ENCODE assay signal across 21 cellular contexts in the genomic region with DNA sequence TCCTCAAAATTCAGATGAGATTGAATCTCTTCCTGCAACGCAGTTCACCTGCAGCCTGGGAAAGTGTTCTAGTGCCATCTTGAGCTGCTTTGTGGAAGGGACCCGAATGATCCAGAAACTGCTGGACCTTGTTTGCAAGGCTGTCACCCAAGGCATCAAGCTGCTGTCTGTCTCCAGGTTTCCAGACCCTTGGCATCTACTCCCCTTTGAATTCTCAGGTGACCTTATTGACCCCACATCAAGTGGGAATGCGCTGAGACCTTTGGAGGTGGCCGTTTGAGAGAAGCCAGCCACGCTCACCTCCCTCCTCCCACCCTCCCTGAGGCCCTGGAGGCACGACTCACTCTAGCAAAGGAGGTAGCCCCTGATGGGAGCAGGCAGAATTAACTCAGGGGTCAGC.
DNase-seq lines count a peak whose midpoint lies in the region; ATAC-seq, FAIRE-seq and TF ChIP-seq lines count a peak whose summit lies in the region.
"Had no signal": no experiment of that assay in that cellular context is flagged by ENCODE, and none has a peak within 500 bp of the region (broad histone marks: within the 10 kb centered on the region; RNA-seq: fewer than 3 reads in every experiment).

No MANE protein-coding gene starts in this region.

- peak; percentile 86 for FAIRE-seq in HTR-8/SVneo (lab: Jason Lieb, UNC)
- no peak for FAIRE-seq in GM12891 (lab: Jason Lieb, UNC)

- DNase-seq in DMS 273 (lab: John Stamatoyannopoulos, UW; ENCODE audit: unreplicated experiment), result peak; percentile 68
- DNase-seq in DMS 273 treated with DMSO at 0.1 percent for 48 hours (lab: John Stamatoyannopoulos, UW), result no peak
- no peak for DNase-seq in HTR-8/SVneo (ENCODE audit: insufficient read length, low spot score)
- no peak for DNase-seq in GM12891 (ENCODE audit: insufficient read length, low spot score)
- DNase-seq: activated CD4-positive, alpha-beta T cell treated with anti-CD3 and anti-CD28 coated beads for 1 hour; activated effector memory CD4-positive, alpha-beta T cell treated with anti-CD3 and anti-CD28 coated beads, Interleukin-2, amount 50 U/mL, for 16 hours; aorta; cortex of kidney; lower lobe of right lung; natural killer cell; NCI-H1436 treated with DMSO at 0.1 percent for 48 hours; stimulated activated CD4-positive, alpha-beta T cell treated with anti-CD3 and anti-CD28 coated beads, Interleukin-15, amount 100 ng/mL, for 24 hours; stimulated activated naive CD8-positive, alpha-beta T cell treated with anti-CD3 and anti-CD28 coated beads, Interleukin-15, amount 100 ng/mL, for 72 hours had no signal

- no peaks in the 10 kb centered on the region for H3K4me1 ChIP-seq in mesodermal cell (ENCODE audit: control insufficient read depth, insufficient read depth, low read length, poor library complexity, severe bottlenecking)
- H3K4me1 ChIP-seq: gastroesophageal sphincter, lower lobe of right lung had no signal

- no peaks in the 10 kb centered on the region for H3K9me3 ChIP-seq in mesodermal cell (ENCODE audit: control insufficient read depth, low read length)
- H3K9me3 ChIP-seq: BLaER1 treated with 17β-estradiol and CSF1 and Interleukin-3, amounts not matched to agents 10 nM and 100 nM; gastroesophageal sphincter; lower lobe of right lung had no signal

- no peak for TF ChIP-seq POLR2A in GM12891 (IDR thresholded peaks at IDR 0.05; ENCODE audit: low read depth, low read length)

- ATAC-seq in GM19035 (IDR thresholded peaks at IDR 0.05; ENCODE audit: unreplicated experiment) (no peak), GM21526 (IDR thresholded peaks at IDR 0.05; ENCODE audit: low FRiP score, unreplicated experiment) (no peak)
- ATAC-seq: gastroesophageal sphincter; lower lobe of right lung; natural killer cell; stimulated activated naive CD8-positive, alpha-beta T cell treated with anti-CD3 and anti-CD28 coated beads, Interleukin-15, amount 100 ng/mL, for 72 hours had no signal

- no peak overlapping the region for H3K27ac ChIP-seq in VCaP
- peak overlapping the region; percentile 62 for H3K27ac ChIP-seq in mesodermal cell (ENCODE audit: low read depth, low read length, severe bottlenecking)
- H3K27ac ChIP-seq: 22Rv1; BLaER1 treated with 17β-estradiol and CSF1 and Interleukin-3, amounts not matched to agents 10 nM and 100 nM; gastroesophageal sphincter; KMS-11; lower lobe of right lung had no signal

- WGBS in mesodermal cell (ENCODE audit: insufficient coverage in 2 of 2), 2 experiments, result 40 to 71% methylated on average over 4 to 5 of the region's 6 CpGs

- no peaks in the 10 kb centered on the region for H3K36me3 ChIP-seq in mesodermal cell (ENCODE audit: control insufficient read depth, insufficient read depth, low read length)
- H3K36me3 ChIP-seq: BLaER1 treated with 17β-estradiol and CSF1 and Interleukin-3, amounts not matched to agents 10 nM and 100 nM; gastroesophageal sphincter; lower lobe of right lung had no signal

- peak; percentile 55 for TF ChIP-seq CTCF in VCaP (conservative IDR thresholded peaks at IDR 0.05)

- H3K4me3 ChIP-seq in mesodermal cell (ENCODE audit: extremely low read depth, insufficient read depth, low read length, poor library complexity, severe bottlenecking), result no peak overlapping the region
- H3K4me3 ChIP-seq: BLaER1 treated with 17β-estradiol and CSF1 and Interleukin-3, amounts not matched to agents 10 nM and 100 nM; gastroesophageal sphincter; lower lobe of right lung had no signal

TF ChIP-seq in GM12891, 5 proteins besides CTCF, POLR2A, EP300 and RAD21:
- no peak for TF ChIP-seq TAF1 (IDR thresholded peaks at IDR 0.05; ENCODE audit: low read depth, low read length)
- TF ChIP-seq POU2F2 (IDR thresholded peaks at IDR 0.05; ENCODE audit: low read depth, low read length), result no peak
- TF ChIP-seq SPI1 (IDR thresholded peaks at IDR 0.05; ENCODE audit: low read depth, low read length), result no peak
- no peak for TF ChIP-seq POLR2AphosphoS5 (IDR thresholded peaks at IDR 0.05; ENCODE audit: low read depth, low read length)
- TF ChIP-seq PAX5 (IDR thresholded peaks at IDR 0.05; ENCODE audit: insufficient read depth, low read length, severe bottlenecking), result no peak
